Comparison of ENCODE assay signal across 1 cellular context in the genomic region with DNA sequence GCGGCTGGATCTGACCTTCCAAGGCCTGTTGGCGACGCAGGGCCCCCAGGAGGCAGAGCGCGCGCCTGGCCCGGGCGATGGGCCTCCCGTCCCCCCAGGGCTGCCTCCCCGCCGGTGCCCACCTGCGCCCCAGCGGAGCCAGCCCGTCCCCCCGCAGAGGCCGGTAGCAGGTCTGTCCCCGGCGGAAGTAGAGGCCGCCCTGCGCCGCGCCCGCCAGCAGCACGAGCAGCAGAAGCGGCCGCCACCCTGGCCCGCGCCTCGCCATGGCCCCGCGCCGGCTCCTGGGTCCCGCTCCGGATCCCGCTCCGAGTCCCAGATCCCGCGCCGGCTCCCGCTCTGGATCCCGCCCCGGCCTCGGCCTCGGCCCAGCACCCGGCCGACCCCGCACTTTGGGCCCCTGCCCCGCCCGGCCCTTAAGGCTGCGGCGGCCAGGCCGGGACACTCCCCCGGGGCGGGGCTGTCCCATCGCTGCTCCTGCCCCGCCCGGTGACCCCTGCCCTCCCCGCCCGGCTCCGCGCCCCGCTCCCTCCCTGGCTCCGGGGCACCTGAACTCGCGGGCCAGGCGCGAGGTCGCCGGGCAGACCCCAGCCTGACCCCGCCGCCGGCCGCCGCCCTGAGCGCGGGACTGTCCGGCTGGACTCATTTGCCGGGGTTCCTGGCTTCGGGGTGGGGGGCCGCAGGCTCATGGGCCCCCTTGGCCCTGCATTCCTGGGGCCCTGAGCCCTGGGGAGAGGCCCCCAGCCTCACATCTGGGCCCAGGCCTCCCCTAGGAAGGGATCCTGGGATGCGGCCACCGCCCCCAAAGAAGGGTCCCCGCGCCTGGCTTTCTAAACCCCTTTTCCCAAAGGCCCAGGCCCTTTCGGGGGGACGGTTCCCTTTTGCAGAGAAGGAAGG.
TF ChIP-seq lines count a peak whose summit lies in the region.

Gene CTSZ (minus strand): TSS at position 391 of the 894 bp plus-strand sequence. CDS start 126 bp downstream, at position 265.

TF ChIP-seq in SK-N-SH, 30 proteins besides CTCF, POLR2A, EP300 and RAD21 (continued from another document):
- TF ChIP-seq, protein P1, sequence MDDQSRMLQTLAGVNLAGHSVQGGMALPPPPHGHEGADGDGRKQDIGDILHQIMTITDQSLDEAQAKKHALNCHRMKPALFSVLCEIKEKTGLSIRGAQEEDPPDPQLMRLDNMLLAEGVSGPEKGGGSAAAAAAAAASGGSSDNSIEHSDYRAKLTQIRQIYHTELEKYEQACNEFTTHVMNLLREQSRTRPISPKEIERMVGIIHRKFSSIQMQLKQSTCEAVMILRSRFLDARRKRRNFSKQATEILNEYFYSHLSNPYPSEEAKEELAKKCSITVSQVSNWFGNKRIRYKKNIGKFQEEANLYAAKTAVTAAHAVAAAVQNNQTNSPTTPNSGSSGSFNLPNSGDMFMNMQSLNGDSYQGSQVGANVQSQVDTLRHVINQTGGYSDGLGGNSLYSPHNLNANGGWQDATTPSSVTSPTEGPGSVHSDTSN (IDR thresholded peaks at IDR 0.05), result no peak
